26 cellular contexts compared by ENCODE assay signal in genomic region chr2:9832586-9832985, GRCh38. TPM values are rescaled to one million over a fixed set of nuclear protein-coding genes. Genes with fewer than 3 reads are reported as not detected.
DNase-seq lines count a peak whose midpoint lies in the region; ATAC-seq and TF ChIP-seq lines count a peak whose summit lies in the region.
"Had no signal": no experiment of that assay in that cellular context is flagged by ENCODE, and none has a peak within 500 bp of the region (broad histone marks: within the 10 kb centered on the region; RNA-seq: fewer than 3 reads in every experiment).

No MANE protein-coding gene starts in this region.

- WGBS in endodermal cell (ENCODE audit: insufficient coverage in 1 of 2, insufficient read length in 1 of 2), 2 experiments: 92 to 100% methylated on average over 1 of the region's 1 CpG

- H3K9ac ChIP-seq in adipocyte (ENCODE audit: low read length): no peak overlapping the region
- H3K9ac ChIP-seq in endodermal cell (ENCODE audit: extremely low read depth, low read length, poor library complexity, severe bottlenecking): no peak overlapping the region
- H3K9ac ChIP-seq: KMS-11 had no signal

- H3K4me3 ChIP-seq in adipocyte (ENCODE audit: low read length): no peak overlapping the region
- H3K4me3 ChIP-seq in endodermal cell (ENCODE audit: low read length): no peak overlapping the region
- H3K4me3 ChIP-seq: psoas muscle, skin epidermis, suprapubic skin had no signal

- no peak for ATAC-seq in GM19455 (IDR thresholded peaks at IDR 0.05; ENCODE audit: unreplicated experiment)
- ATAC-seq in CD4-positive, alpha-beta T cell (ENCODE audit: poor library complexity): no peak
- ATAC-seq: activated CD4-positive, alpha-beta T cell treated with anti-CD3 and anti-CD28 coated beads for 36 hours; psoas muscle had no signal

- H3K36me3 Mint-ChIP-seq in HFFc6 (ENCODE audit: low read depth): no peaks in the 10 kb centered on the region
- H3K36me3 Mint-ChIP-seq in endodermal cell (ENCODE audit: low read depth): no peaks in the 10 kb centered on the region
- H3K36me3 Mint-ChIP-seq in CD4-positive, alpha-beta T cell (ENCODE audit: low read depth): no peaks in the 10 kb centered on the region
- H3K36me3 Mint-ChIP-seq: CD4-positive, CD25-positive, alpha-beta regulatory T cell had no signal

- intact Hi-C loops in CD4-positive, alpha-beta T cell (cut with DNase I, micrococcal nuclease): no loop called here

- TF ChIP-seq CTCF in HFFc6 (IDR thresholded peaks at IDR 0.05) (no peak), endodermal cell (conservative IDR thresholded peaks at IDR 0.05) (no peak)
- TF ChIP-seq CTCF in CD4-positive, alpha-beta T cell (IDR thresholded peaks at IDR 0.05): no peak

- H3K4me3 Mint-ChIP-seq in HFFc6 (no peak overlapping the region), endodermal cell (no peak overlapping the region)
- no peak overlapping the region for H3K4me3 Mint-ChIP-seq in CD4-positive, alpha-beta T cell
- H3K4me3 Mint-ChIP-seq: activated CD4-positive, alpha-beta T cell treated with anti-CD3 and anti-CD28 coated beads for 36 hours; CD4-positive, CD25-positive, alpha-beta regulatory T cell had no signal

- DNase-seq in AG20443 (ENCODE audit: low spot score): peak; percentile 52
- DNase-seq in HFFc6: peak; percentile 64
- DNase-seq in adipocyte (ENCODE audit: low read depth): peak; percentile 49
- peak; percentile 42 for DNase-seq in fibroblast of the conjunctiva (ENCODE audit: low read depth)
- no peak for DNase-seq in DMS79 treated with DMSO at 0.1 percent for 48 hours (lab: John Stamatoyannopoulos, UW)
- no peak for DNase-seq in endodermal cell
- DNase-seq in CD4-positive, alpha-beta T cell: no peak
- DNase-seq: ACHN; activated CD4-positive, alpha-beta T cell treated with anti-CD3 and anti-CD28 coated beads for 36 hours; activated naive CD4-positive, alpha-beta T cell treated with Interleukin-2 at 50 U/mL for 16 hours; activated T-cell treated with anti-CD3 and anti-CD28 coated beads, Interleukin-2, amount 50 U/mL, for 48 hours; CD4-positive, CD25-positive, alpha-beta regulatory T cell; central memory CD4-positive, alpha-beta T cell; DMS53; GOT3; NCI-H1048; NCI-H187 treated with DMSO at 0.1 percent for 48 hours; NCI-H774; psoas muscle; SHP77; stimulated activated CD4-positive, alpha-beta T cell treated with anti-CD3 and anti-CD28 coated beads, Interleukin-1b, Interleukin-23, amount 100 ng/mL, for 48 hours had no signal

- no peak overlapping the region for H3K27ac ChIP-seq in endodermal cell (ENCODE audit: low read depth, low read length)
- no peak overlapping the region for H3K27ac ChIP-seq in CD4-positive, alpha-beta T cell (ENCODE audit: low read depth, low read length)
- H3K27ac ChIP-seq: KMS-11, neutrophil, psoas muscle, suprapubic skin had no signal

- H3K4me1 ChIP-seq in adipocyte (ENCODE audit: control insufficient read depth, insufficient read depth, low read length): peaks cover 18% of the 10 kb centered on the region
- H3K4me1 ChIP-seq in endodermal cell (ENCODE audit: control insufficient read depth, insufficient read depth, low read length): peaks cover 3% of the 10 kb centered on the region

- H3K27me3 ChIP-seq in adipocyte (replicated peaks; ENCODE audit: control insufficient read depth, insufficient read depth, low read length) (no peaks in the 10 kb centered on the region), endodermal cell (ENCODE audit: control insufficient read depth, insufficient read depth, low read length, poor library complexity, severe bottlenecking) (no peaks in the 10 kb centered on the region)
- H3K27me3 ChIP-seq in CD4-positive, alpha-beta T cell (ENCODE audit: control insufficient read depth, insufficient read depth, low read length): no peaks in the 10 kb centered on the region
- H3K27me3 ChIP-seq: suprapubic skin had no signal

- H3K36me3 ChIP-seq in adipocyte (ENCODE audit: control insufficient read depth, insufficient read depth, low read length, severe bottlenecking) (no peaks in the 10 kb centered on the region), endodermal cell (ENCODE audit: control insufficient read depth, insufficient read depth, low read length) (no peaks in the 10 kb centered on the region)
- H3K36me3 ChIP-seq: neutrophil, suprapubic skin had no signal

- no peaks in the 10 kb centered on the region; the same call in 1 of the 2 replicates for H3K27me3 Mint-ChIP-seq in HFFc6 (ENCODE audit: insufficient read depth)
- peaks cover 2% of the 10 kb centered on the region for H3K27me3 Mint-ChIP-seq in endodermal cell (ENCODE audit: insufficient read depth)
- peaks cover 4% of the 10 kb centered on the region for H3K27me3 Mint-ChIP-seq in CD4-positive, alpha-beta T cell

- POLR2A ChIA-PET in CD4-positive, alpha-beta T cell (lab: Charles Lee): no interaction called here

- CTCF ChIA-PET in CD4-positive, alpha-beta T cell (lab: Charles Lee): no interaction called here

- H3K9me3 Mint-ChIP-seq in HFFc6 (no peaks in the 10 kb centered on the region), endodermal cell (no peaks in the 10 kb centered on the region)
- no peaks in the 10 kb centered on the region for H3K9me3 Mint-ChIP-seq in CD4-positive, alpha-beta T cell

- H3K4me1 Mint-ChIP-seq in HFFc6 (ENCODE audit: low read depth) (peaks cover 43% of the 10 kb centered on the region), endodermal cell (peaks cover 15% of the 10 kb centered on the region)
- no peaks in the 10 kb centered on the region for H3K4me1 Mint-ChIP-seq in CD4-positive, alpha-beta T cell (ENCODE audit: low read depth)

- H3K27ac Mint-ChIP-seq in HFFc6: peak overlapping the region; percentile 13
- no peak overlapping the region for H3K27ac Mint-ChIP-seq in endodermal cell
- no peak overlapping the region for H3K27ac Mint-ChIP-seq in CD4-positive, alpha-beta T cell
- H3K27ac Mint-ChIP-seq: activated CD4-positive, alpha-beta T cell treated with anti-CD3 and anti-CD28 coated beads for 36 hours had no signal

- H3K9me3 ChIP-seq in adipocyte (ENCODE audit: control insufficient read depth, low read length) (no peaks in the 10 kb centered on the region), endodermal cell (ENCODE audit: control insufficient read depth, low read length) (no peaks in the 10 kb centered on the region)
- H3K9me3 ChIP-seq in CD4-positive, alpha-beta T cell (ENCODE audit: control insufficient read depth, low read length): no peaks in the 10 kb centered on the region
- H3K9me3 ChIP-seq: neutrophil, psoas muscle, suprapubic skin had no signal

RNA-seq across cellular contexts. Expression of gene TAF1B, which starts 10.7 kb away (rescaled TPM):
- 10 to 100 TPM; 17.3 to 24.0 (median 22.3) TPM for total RNA-seq in HFFc6 (2021; fragmentation: NEBNext Ultra II Directional; extraction: Animal tissue kit (Norgen Biotek cat#: 25700))
- 10 to 100 TPM; 36.2 to 41.9 TPM for total RNA-seq in endodermal cell
- 33.5 TPM for polyA plus RNA-seq in endodermal cell (2013, experiment 1 of 2)
- polyA plus RNA-seq in endodermal cell (2013, experiment 2 of 2): 35.1 TPM
- total RNA-seq in CD4-positive, alpha-beta T cell: 10 to 100 TPM in 1 of 2 experiments, 1 to 10 TPM in 1; 9.9 to 10.8 TPM

Comparison
In these comparisons a context has a peak if more than half of its experiments do, and no peak if none do; other contexts are left out.
1. DNase-seq: peak in AG20443 (single experiment), HFFc6 (single experiment), adipocyte (single experiment) and fibroblast of the conjunctiva (single experiment); none in DMS79 treated with DMSO at 0.1 percent for 48 hours (single experiment), endodermal cell (single experiment) and CD4-positive, alpha-beta T cell (0 of 10).